25 cellular contexts compared by ENCODE assay signal in genomic region chr9:12730198-12730597, GRCh38. TPM values are rescaled to one million over a fixed set of nuclear protein-coding genes. Genes with fewer than 3 reads are reported as not detected.
"Had no signal": no experiment of that assay in that cellular context is flagged by ENCODE, and none has a peak within 500 bp of the region (broad histone marks: within the 10 kb centered on the region; RNA-seq: fewer than 3 reads in every experiment).

No MANE protein-coding gene starts in this region.

- H3K4me2 ChIP-seq: KMS-11 had no signal

- H3K4me3 ChIP-seq: K562 had no signal

- H3K27ac ChIP-seq: HL-60, KMS-11 had no signal

- DNase-seq: Kasumi-1, MV-4-11, NCI-H1048, NCI-H1105, NCI-H1417, NCI-H1436 treated with DMSO at 0.1 percent for 48 hours, NCI-H1694, NCI-H187 treated with DMSO at 0.1 percent for 48 hours, NCI-H2029 treated with DMSO at 0.1 percent for 48 hours, NCI-H2171, NCI-H226, NCI-H446, NCI-H510A, NCI-H524 treated with DMSO at 0.1 percent for 48 hours, NCI-H774, Right ventricle myocardium superior, RPMI8226, SW 1271, T-cell had no signal

- FAIRE-seq: HTR-8/SVneo, K562, RCC 7860 had no signal

- H3K9ac ChIP-seq: KMS-11 had no signal

RNA-seq across cellular contexts. Expression of gene TYRP1, which starts 37.0 kb away (rescaled TPM):
- total RNA-seq: K562, T-cell had no signal
- polyA plus RNA-seq: IgD-negative memory B cell, K562 had no signal

RNA-seq across cellular contexts. Expression of gene LURAP1L, which starts 44.6 kb away (rescaled TPM):
- total RNA-seq: T-cell had no signal
- polyA plus RNA-seq: IgD-negative memory B cell had no signal
